ENCODE assay signal across 24 cellular contexts in genomic region chr9:87475463-87475862, GRCh38.
"Had no signal": no experiment of that assay in that cellular context is flagged by ENCODE, and none has a peak within 500 bp of the region (broad histone marks: within the 10 kb centered on the region; RNA-seq: fewer than 3 reads in every experiment).

No MANE protein-coding gene starts in this region.

- H3K4me3 ChIP-seq: dorsolateral prefrontal cortex, heart left ventricle, mucosa of descending colon, pancreas, suprapubic skin, thyroid gland had no signal

- H3K4me1 ChIP-seq: pancreas, suprapubic skin, thyroid gland had no signal

- H3K9me3 ChIP-seq: heart left ventricle, mucosa of descending colon, pancreas, suprapubic skin, thyroid gland had no signal

- H3K27me3 ChIP-seq: dorsolateral prefrontal cortex, heart left ventricle, pancreas, suprapubic skin, thyroid gland had no signal

- H3K27me3 Mint-ChIP-seq: type B pancreatic cell had no signal

- H3K36me3 ChIP-seq: heart left ventricle, pancreas, suprapubic skin, thyroid gland had no signal

- DNase-seq: cortex of kidney; dorsolateral prefrontal cortex; effector CD8-positive, alpha-beta T cell; heart left ventricle; hippocampal formation; kidney glomerular epithelial cell; mucosa of descending colon; occipital lobe; pancreas; right cardiac atrium; small intestine; stimulated activated CD4-positive, alpha-beta T cell treated with anti-CD3 and anti-CD28 coated beads, Interleukin-12 subunit alpha, Interleukin-12 subunit beta, amount 100 ng/mL, for 4 hours; stimulated activated CD4-positive, alpha-beta T cell treated with anti-CD3 and anti-CD28 coated beads, Interleukin-2, amount 100 ng/mL, for 48 hours; stimulated activated naive CD4-positive, alpha-beta T cell treated with Interleukin-2 at 50 U/mL for 16 hours; thyroid gland had no signal

- H3K9me3 Mint-ChIP-seq: natural killer cell treated with Interleukin-12 subunit alpha and Interleukin-12 subunit beta and Interleukin-15 and Interleukin-18, amount 100 ng/mL, for 72 hours; type B pancreatic cell had no signal

- FAIRE-seq: endometrium, frontal cortex, islet of Langerhans, pancreas, small intestine, urothelium cell line had no signal

- H3K4me3 Mint-ChIP-seq: natural killer cell treated with Interleukin-12 subunit alpha and Interleukin-12 subunit beta and Interleukin-15 and Interleukin-18, amount 100 ng/mL, for 72 hours; type B pancreatic cell had no signal

- H3K27ac Mint-ChIP-seq: progenitor cell of endocrine pancreas, type B pancreatic cell had no signal

- H3K27ac ChIP-seq: heart left ventricle, pancreas, suprapubic skin, thyroid gland had no signal

- H3K36me3 Mint-ChIP-seq: natural killer cell treated with Interleukin-12 subunit alpha and Interleukin-12 subunit beta and Interleukin-15 and Interleukin-18, amount 100 ng/mL, for 72 hours; type B pancreatic cell had no signal

- ATAC-seq: esophagus mucosa; heart left ventricle; mucosa of descending colon; natural killer cell treated with Interleukin-12 subunit alpha and Interleukin-12 subunit beta and Interleukin-15 and Interleukin-18, amount 100 ng/mL, for 72 hours; pancreas; right cardiac atrium had no signal
